In genomic region chr5:171961117-171961516, GRCh38 we compare ENCODE assay signal across 1 cellular context.
TF ChIP-seq lines count a peak whose summit lies in the region.

No MANE protein-coding gene starts in this region.

TF ChIP-seq in WTC11, 78 proteins besides CTCF, POLR2A, EP300 and RAD21 (continued from another document):
- TF ChIP-seq, protein P1, sequence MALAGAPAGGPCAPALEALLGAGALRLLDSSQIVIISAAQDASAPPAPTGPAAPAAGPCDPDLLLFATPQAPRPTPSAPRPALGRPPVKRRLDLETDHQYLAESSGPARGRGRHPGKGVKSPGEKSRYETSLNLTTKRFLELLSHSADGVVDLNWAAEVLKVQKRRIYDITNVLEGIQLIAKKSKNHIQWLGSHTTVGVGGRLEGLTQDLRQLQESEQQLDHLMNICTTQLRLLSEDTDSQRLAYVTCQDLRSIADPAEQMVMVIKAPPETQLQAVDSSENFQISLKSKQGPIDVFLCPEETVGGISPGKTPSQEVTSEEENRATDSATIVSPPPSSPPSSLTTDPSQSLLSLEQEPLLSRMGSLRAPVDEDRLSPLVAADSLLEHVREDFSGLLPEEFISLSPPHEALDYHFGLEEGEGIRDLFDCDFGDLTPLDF (CRISPR knock-in tag; IDR thresholded peaks at IDR 0.05): no peak
